15 cellular contexts compared by ENCODE assay signal in genomic region chr3:123152656-123153055, GRCh38. TPM values are rescaled to one million over a fixed set of nuclear protein-coding genes. Genes with fewer than 3 reads are reported as not detected.
DNase-seq lines count a peak whose midpoint lies in the region; ATAC-seq, FAIRE-seq and TF ChIP-seq lines count a peak whose summit lies in the region.
"Had no signal": no experiment of that assay in that cellular context is flagged by ENCODE, and none has a peak within 500 bp of the region (broad histone marks: within the 10 kb centered on the region; RNA-seq: fewer than 3 reads in every experiment).

No MANE protein-coding gene starts in this region.

- no peak for TF ChIP-seq RAD21 in GM12878 (IDR thresholded peaks at IDR 0.05; ENCODE audit: insufficient read depth, low read depth, low read length)

- no peak overlapping the region for H3K9ac ChIP-seq in GM12878 (ENCODE audit: control insufficient read depth, insufficient read depth, low read length)

- peaks cover 34% of the 10 kb centered on the region for H3K36me3 Mint-ChIP-seq in CD4-positive, alpha-beta T cell (ENCODE audit: low read depth)
- peaks cover 18% of the 10 kb centered on the region for H3K36me3 Mint-ChIP-seq in neural crest cell (ENCODE audit: low read depth)

- no peaks in the 10 kb centered on the region for H4K20me1 ChIP-seq in GM12878 (ENCODE audit: control insufficient read depth, insufficient read depth)

- in situ Hi-C loops in GM12878 (cut with MboI) = no loop called here

- H3K9me3 ChIP-seq in CD4-positive, alpha-beta T cell (ENCODE audit: control insufficient read depth, low read length) = no peaks in the 10 kb centered on the region
- H3K9me3 ChIP-seq in GM12878 (replicated peaks; ENCODE audit: control insufficient read depth, insufficient read depth, low read length) = no peaks in the 10 kb centered on the region
- H3K9me3 ChIP-seq: Caco-2 had no signal

- no peak for DNase-seq in CD4-positive, alpha-beta T cell
- DNase-seq in GM12878 (ENCODE audit: low read depth, low spot score) (no peak), neural crest cell (ENCODE audit: low read depth, low spot score) (no peak), NCI-H146 treated with DMSO at 0.1 percent for 48 hours (lab: John Stamatoyannopoulos, UW; ENCODE audit: unreplicated experiment) (no peak), kidney glomerular epithelial cell (lab: John Stamatoyannopoulos, UW) (no peak), mesenteric fat pad (ENCODE audit: low spot score) (no peak)
- DNase-seq: activated T-cell treated with anti-CD3 and anti-CD28 coated beads, Interleukin-2, amount 50 U/mL, for 4 hours; Caco-2; dermis blood vessel endothelial cell; Kasumi-1; NCI-H2081; SIG-M5; WERI-Rb-1 had no signal

- no peak for TF ChIP-seq CTCF in CD4-positive, alpha-beta T cell (IDR thresholded peaks at IDR 0.05)
- TF ChIP-seq CTCF in GM12878 (IDR thresholded peaks at IDR 0.05 in 2 of 3, conservative IDR thresholded peaks at IDR 0.05 in 1 of 3; ENCODE audit: control insufficient read depth in 2 of 3, extremely low read depth in 1 of 3, insufficient read depth in 1 of 3, low read depth in 3 of 3, low read length in 3 of 3) (no peak), neural crest cell (conservative IDR thresholded peaks at IDR 0.05) (no peak)

- peak overlapping the region; percentile 41 for H2AFZ ChIP-seq in GM12878 (ENCODE audit: control insufficient read depth, low read depth, low read length)

- no peak overlapping the region for H3K4me2 ChIP-seq in GM12878 (ENCODE audit: control insufficient read depth, insufficient read depth)

- H3K27ac Mint-ChIP-seq in CD4-positive, alpha-beta T cell = peak overlapping the region; percentile 57
- H3K27ac Mint-ChIP-seq in neural crest cell (ENCODE audit: unreplicated experiment) = peak overlapping the region; percentile 96

- CTCF ChIA-PET in CD4-positive, alpha-beta T cell (lab: Charles Lee) = no interaction called here
- CTCF ChIA-PET in GM12878 (lab: Yijun Ruan, JAX) = interaction anchor here (0.6 to 1.1 kb wide), 3 partner anchors 49 to 320 kb away, joined by 3 to 4 read pairs (median 3); partner anchors contain the start of gene SEC22A

- H3K9me3 Mint-ChIP-seq in CD4-positive, alpha-beta T cell = no peaks in the 10 kb centered on the region
- H3K9me3 Mint-ChIP-seq in neural crest cell = no peaks in the 10 kb centered on the region
- H3K9me3 Mint-ChIP-seq: activated T-cell treated with anti-CD3 and anti-CD28 coated beads, Interleukin-2, amount 50 U/mL, for 4 hours had no signal

- WGBS in GM12878 (ENCODE audit: insufficient coverage, insufficient replicate concordance, low lambda C conversion rate, missing lambda C conversion rate) = 57% methylated on average over 4 of the region's 4 CpGs

- intact Hi-C loops in CD4-positive, alpha-beta T cell (cut with DNase I, micrococcal nuclease) = no loop called here
- intact Hi-C loops in GM12878 (cut with micrococcal nuclease; ENCODE audit: unreplicated experiment) = no loop called here

- no peak for TF ChIP-seq EP300 in GM12878 (IDR thresholded peaks at IDR 0.05; ENCODE audit: borderline replicate concordance in 1 of 2, control insufficient read depth in 1 of 2, low read depth in 2 of 2, low read length in 2 of 2)

- no peaks in the 10 kb centered on the region for H3K27me3 Mint-ChIP-seq in CD4-positive, alpha-beta T cell
- H3K27me3 Mint-ChIP-seq in neural crest cell (ENCODE audit: low read depth) = no peaks in the 10 kb centered on the region

- BruUV-seq in GM12878 (replicated peaks; lab: Mats Ljungman, UMichigan) = no TSS peak

- no peaks in the 10 kb centered on the region for H3K79me2 ChIP-seq in GM12878 (ENCODE audit: control insufficient read depth, insufficient read depth, low read length)

- H3K36me3 ChIP-seq in GM12878 (ENCODE audit: control insufficient read depth in 2 of 2, insufficient read depth in 2 of 2, low read length in 1 of 2) = peaks cover 8% of the 10 kb centered on the region in 2 experiments; a peak in 3 of 4 replicates

- FAIRE-seq in GM12878 (lab: Jason Lieb, UNC) = no peak

- peaks cover 9% of the 10 kb centered on the region for H3K4me1 ChIP-seq in GM12878 (ENCODE audit: control insufficient read depth, insufficient read depth, low read length)
- H3K4me1 ChIP-seq: Caco-2 had no signal

- no peak overlapping the region for H3K4me3 ChIP-seq in GM12878

- RAD21 ChIA-PET in GM12878 (lab: Charles Lee; ENCODE audit: unreplicated experiment) = interaction anchor here (1.0 to 1.4 kb wide), 2 partner anchors 15 to 127 kb away, joined by 3 read pairs; no protein-coding TSS in a partner anchor

- SMC1A ChIA-PET in GM12878 (lab: Charles Lee; ENCODE audit: uncharacterized antibody, unreplicated experiment) = no interaction called here

- TF ChIP-seq POLR2A in GM12878 (IDR thresholded peaks at IDR 0.05; ENCODE audit: low read depth, low read length) = no peak

- H3K27ac ChIP-seq in CD4-positive, alpha-beta T cell (ENCODE audit: low read depth, low read length) = no peak overlapping the region
- H3K27ac ChIP-seq in GM12878 (ENCODE audit: control insufficient read depth, insufficient read depth) = peak overlapping the region; percentile 18; the same call in 1 of the 2 replicates
- H3K27ac ChIP-seq: WERI-Rb-1 had no signal

- no peaks in the 10 kb centered on the region for H3K27me3 ChIP-seq in CD4-positive, alpha-beta T cell (ENCODE audit: control insufficient read depth, insufficient read depth, low read length)
- H3K27me3 ChIP-seq in GM12878 (replicated peaks in 1 of 2; ENCODE audit: control insufficient read depth in 2 of 2, insufficient read depth in 2 of 2, low read length in 1 of 2) = no peaks in the 10 kb centered on the region

- H3K4me3 Mint-ChIP-seq in CD4-positive, alpha-beta T cell = no peak overlapping the region
- H3K4me3 Mint-ChIP-seq in neural crest cell = peak overlapping the region; percentile 9
- H3K4me3 Mint-ChIP-seq: activated T-cell treated with anti-CD3 and anti-CD28 coated beads, Interleukin-2, amount 50 U/mL, for 4 hours had no signal

- no peak for ATAC-seq in CD4-positive, alpha-beta T cell (ENCODE audit: poor library complexity)
- peak; percentile 19 for ATAC-seq in GM19328 (IDR thresholded peaks at IDR 0.05; ENCODE audit: unreplicated experiment)
- ATAC-seq in GM12878 = peak; percentile 60; the same call in 2 of the 3 replicates
- no peak for ATAC-seq in GM18870 (IDR thresholded peaks at IDR 0.05; ENCODE audit: unreplicated experiment)
- ATAC-seq: activated T-cell treated with anti-CD3 and anti-CD28 coated beads, Interleukin-2, amount 50 U/mL, for 4 hours had no signal

- no peaks in the 10 kb centered on the region for H3K4me1 Mint-ChIP-seq in CD4-positive, alpha-beta T cell (ENCODE audit: low read depth)
- H3K4me1 Mint-ChIP-seq in neural crest cell = peaks cover 36% of the 10 kb centered on the region

- POLR2A ChIA-PET in CD4-positive, alpha-beta T cell (lab: Charles Lee) = no interaction called here
- POLR2A ChIA-PET in GM12878 (lab: Charles Lee) = no interaction called here

TF ChIP-seq in GM12878, 131 proteins besides CTCF, POLR2A, EP300 and RAD21:
- TF ChIP-seq PAX5 (IDR thresholded peaks at IDR 0.05; ENCODE audit: borderline replicate concordance, low read depth, low read length) (0 out of 2 replicates have a peak, but pooled peaks have one; percentile 10), ETV6 (conservative IDR thresholded peaks at IDR 0.05 in 1 of 2, IDR thresholded peaks at IDR 0.05 in 1 of 2; ENCODE audit: borderline replicate concordance in 1 of 2, low read depth in 1 of 2) (peak in 1 of 2 experiments; percentile 48; a peak in 2 of 4 replicates), ZNF384 (IDR thresholded peaks at IDR 0.05; ENCODE audit: borderline replicate concordance, low read depth, low read length) (0 out of 2 replicates have a peak, but pooled peaks have one; percentile 35), CHD2 (IDR thresholded peaks at IDR 0.05; ENCODE audit: borderline replicate concordance, low read depth, low read length) (no peak)

RNA-seq across cellular contexts. Expression of gene SEC22A, which starts 49.1 kb away (rescaled TPM):
- 10 to 100 TPM in 1 of 2 experiments, 1 to 10 TPM in 1; 7.9 to 11.5 TPM for total RNA-seq in CD4-positive, alpha-beta T cell
- total RNA-seq in GM12878 (2013; cell fraction: nucleolus; rRNA removed) = 35.9 and 36.4 TPM in 2 replicates
- 37.6 and 38.9 TPM in 2 replicates for total RNA-seq in GM12878 (2014; rRNA removed)
- total RNA-seq in GM12878 (2014; rRNA removed; fragmentation: Illumina TruSeq; extraction: Trizol) = 35.9 and 37.5 TPM in 2 replicates
- total RNA-seq in GM12878 (2021) = 17.9 and 19.3 TPM in 2 replicates
- 7.7 TPM for polyA plus RNA-seq in GM12878 (2011; ENCODE audit: low read depth)
- polyA plus RNA-seq in GM12878 (2011; rRNA removed) = 35.7 and 39.2 TPM in 2 replicates
- polyA plus RNA-seq in GM12878 (2011; cell fraction: cytosol; rRNA removed) = 20.7 and 27.4 TPM in 2 replicates
- 15.9 and 17.8 TPM in 2 replicates for polyA plus RNA-seq in GM12878 (2011; cell fraction: nucleus; rRNA removed)
- 17.0 and 17.7 TPM in 2 replicates for polyA plus RNA-seq in GM12878 (2012)
- 34.9 and 37.9 TPM in 2 replicates for polyA plus RNA-seq in GM12878 (2014; fragmentation: Illumina TruSeq; extraction: Trizol)
- polyA plus RNA-seq in GM12878 (2014; fragmentation: Nextera tagmentation; extraction: Ambion mirVana) = 10 to 100 TPM; 39.9 to 70.3 TPM
- 18.8 and 25.8 TPM in 2 replicates for polyA plus RNA-seq in GM12878 (2014; rRNA removed)
- 10 to 100 TPM; 37.9 to 45.1 TPM for polyA plus RNA-seq in GM12878 (2016; fragmentation: Nextera tagmentation; extraction: Ambion mirVana)
- polyA minus RNA-seq in GM12878 (2011; rRNA and poly(A)+ RNA removed) = 22.4 and 33.1 TPM in 2 replicates
- polyA minus RNA-seq in GM12878 (2011; cell fraction: cytosol; rRNA and poly(A)+ RNA removed) = 13.5 and 13.9 TPM in 2 replicates
- 19.3 TPM in 2 replicates for polyA minus RNA-seq in GM12878 (2011; cell fraction: nucleus; rRNA and poly(A)+ RNA removed)
- total RNA-seq in neural crest cell = 15.4 and 16.2 TPM in 2 replicates
- total RNA-seq in mesenteric fat pad = 11.4 TPM

Comparison
In these comparisons a context has a peak if more than half of its experiments do, and no peak if none do; other contexts are left out.
1. ATAC-seq: peak in GM19328 (single experiment) and GM12878 (single experiment); none in CD4-positive, alpha-beta T cell (single experiment) and GM18870 (single experiment).